In the genomic region with DNA sequence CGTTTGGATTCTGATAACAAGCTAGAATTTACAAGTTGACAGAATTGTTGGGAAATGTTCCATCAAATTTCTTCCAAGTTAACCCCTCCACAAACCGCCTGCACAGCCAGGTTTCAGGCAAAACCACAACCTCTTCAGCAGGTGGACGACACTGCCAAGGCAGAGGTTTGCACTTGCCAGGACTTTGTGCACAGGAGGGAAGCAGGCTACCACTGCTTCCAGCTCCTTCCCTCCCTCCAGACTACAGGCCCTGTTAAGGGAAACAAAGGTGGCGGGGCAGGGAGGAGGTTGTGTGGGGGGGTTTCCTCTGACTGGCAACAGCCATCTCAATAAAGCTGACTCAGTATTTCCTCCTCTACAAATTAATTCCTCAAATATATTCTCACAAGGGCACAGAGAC, we compare ENCODE assay signal across 11 cellular contexts. TPM values are rescaled to one million over a fixed set of nuclear protein-coding genes. Genes with fewer than 3 reads are reported as not detected.
DNase-seq lines count a peak whose midpoint lies in the region; ATAC-seq, FAIRE-seq and TF ChIP-seq lines count a peak whose summit lies in the region.
"Had no signal": no experiment of that assay in that cellular context is flagged by ENCODE, and none has a peak within 500 bp of the region (broad histone marks: within the 10 kb centered on the region; RNA-seq: fewer than 3 reads in every experiment).

No MANE protein-coding gene starts in this region.

- peaks cover 22% of the 10 kb centered on the region for H3K79me2 ChIP-seq in astrocyte (ENCODE audit: insufficient read depth, low read length)

- peak overlapping the region; percentile 8 for H3K9ac ChIP-seq in astrocyte (ENCODE audit: low read length)
- peak overlapping the region; percentile 44 for H3K9ac ChIP-seq in mesenchymal stem cell (ENCODE audit: low read length)

- FAIRE-seq in astrocyte (lab: Jason Lieb, UNC): no peak
- FAIRE-seq in urothelium cell line (lab: Jason Lieb, UNC): no peak

- H3K4me3 ChIP-seq in astrocyte (ENCODE audit: insufficient read depth, low read depth, low read length) (no peak overlapping the region), mesenchymal stem cell (ENCODE audit: insufficient read depth in 1 of 2, low read depth in 1 of 2, low read length in 2 of 2) (no peak overlapping the region), urinary bladder (ENCODE audit: low read depth, low read length) (no peak overlapping the region)

- H3K27me3 ChIP-seq in astrocyte (ENCODE audit: insufficient read depth, low read length) (no peaks in the 10 kb centered on the region), mesenchymal stem cell (ENCODE audit: control insufficient read depth in 1 of 2, insufficient read depth in 1 of 2, low read length in 2 of 2) (no peaks in the 10 kb centered on the region)

- 38% methylated on average over 2 of the region's 4 CpGs for WGBS in mesenchymal stem cell
- 29% methylated on average over 4 of the region's 4 CpGs for WGBS in urinary bladder

- H3K36me3 ChIP-seq in astrocyte (ENCODE audit: insufficient read depth, low read length) (no peaks in the 10 kb centered on the region), mesenchymal stem cell (ENCODE audit: control insufficient read depth in 1 of 2, insufficient read depth in 2 of 2, low read depth in 1 of 2, low read length in 2 of 2) (peaks cover 49 to 53% of the 10 kb centered on the region in 2 experiments), urinary bladder (ENCODE audit: insufficient read depth) (no peaks in the 10 kb centered on the region)

- no peak overlapping the region for H2BK5ac ChIP-seq in mesenchymal stem cell (ENCODE audit: low read depth, low read length, poor library complexity, severe bottlenecking)

- no peak overlapping the region for H2AFZ ChIP-seq in astrocyte (ENCODE audit: low read depth, low read length)
- H2AFZ ChIP-seq in mesenchymal stem cell (ENCODE audit: low read depth, low read length): no peak overlapping the region

- TF ChIP-seq CTCF in astrocyte (IDR thresholded peaks at IDR 0.05; ENCODE audit: insufficient read depth, low read depth, low read length): no peak

- no peak overlapping the region for H3K27ac Mint-ChIP-seq in astrocyte (ENCODE audit: unreplicated experiment)

- H3K9me3 Mint-ChIP-seq in astrocyte (ENCODE audit: unreplicated experiment): no peaks in the 10 kb centered on the region

- H3K18ac ChIP-seq in mesenchymal stem cell (ENCODE audit: low read depth in 1 of 2, low read length in 2 of 2): peak overlapping the region in 1 of 2 experiments; percentile 42

- H3K4me2 ChIP-seq in astrocyte (ENCODE audit: low read length): peak overlapping the region; percentile 6
- no peak overlapping the region for H3K4me2 ChIP-seq in mesenchymal stem cell (ENCODE audit: low read length, poor library complexity, severe bottlenecking)

- ATAC-seq in Right ventricle myocardium inferior (peak; percentile 40), HG02885 (IDR thresholded peaks at IDR 0.05; ENCODE audit: poor library complexity, unreplicated experiment) (no peak)
- ATAC-seq: HCT116 had no signal

- H3K14ac ChIP-seq in mesenchymal stem cell (ENCODE audit: low read length in 2 of 2): no peak overlapping the region

- H3K27me3 Mint-ChIP-seq in astrocyte (ENCODE audit: low read depth, unreplicated experiment): peaks cover 2% of the 10 kb centered on the region

- no peak overlapping the region for H2BK15ac ChIP-seq in mesenchymal stem cell (ENCODE audit: low read depth, poor library complexity, severe bottlenecking)

- H4K20me1 ChIP-seq in astrocyte (ENCODE audit: insufficient read depth, low read length): peaks cover 68% of the 10 kb centered on the region

- H2BK12ac ChIP-seq in mesenchymal stem cell (ENCODE audit: low read length in 2 of 2): no peak overlapping the region

- H3K4me1 ChIP-seq in astrocyte (ENCODE audit: insufficient read depth, low read length) (peaks cover 16% of the 10 kb centered on the region), mesenchymal stem cell (ENCODE audit: control insufficient read depth, insufficient read depth, low read depth, low read length) (peaks cover 14% of the 10 kb centered on the region), urinary bladder (ENCODE audit: insufficient read depth) (no peaks in the 10 kb centered on the region)

- DNase-seq in Right ventricle myocardium inferior (ENCODE audit: missing footprints): no peak
- no peak for DNase-seq in cardiac septum (ENCODE audit: low spot score)
- peak; percentile 10 for DNase-seq in astrocyte (ENCODE audit: low read depth)
- peak; percentile 40 for DNase-seq in mesenchymal stem cell
- DNase-seq in RKO (ENCODE audit: low spot score): no peak
- DNase-seq in urothelium cell line (ENCODE audit: low spot score): no peak

- intact Hi-C loops in Right ventricle myocardium inferior (cut with DNase I) (loop anchor here (5.0 kb wide), 1 partner anchor 42 kb away; a partner anchor contains a TSS), cardiac septum (cut with DNase I) (no loop called here)

- peaks cover 45% of the 10 kb centered on the region for H3K79me1 ChIP-seq in mesenchymal stem cell (replicated peaks; ENCODE audit: low read length, poor library complexity, severe bottlenecking)

- H3K36me3 Mint-ChIP-seq in astrocyte (ENCODE audit: low read depth, unreplicated experiment): peaks cover 18% of the 10 kb centered on the region

- H3K4me3 Mint-ChIP-seq in astrocyte (ENCODE audit: unreplicated experiment): no peak overlapping the region

- H3K4me1 Mint-ChIP-seq in astrocyte (ENCODE audit: low read depth, unreplicated experiment): peaks cover 14% of the 10 kb centered on the region

- no peak overlapping the region for H3K4ac ChIP-seq in mesenchymal stem cell (ENCODE audit: low read depth in 1 of 2, low read length in 2 of 2)

- H3K27ac ChIP-seq in astrocyte (ENCODE audit: low read depth, low read length) (no peak overlapping the region), mesenchymal stem cell (ENCODE audit: low read length, poor library complexity, severe bottlenecking) (no peak overlapping the region), urinary bladder (ENCODE audit: low read depth) (peak overlapping the region; percentile 27)
- H3K27ac ChIP-seq: C4-2B had no signal

- H4K8ac ChIP-seq in mesenchymal stem cell (ENCODE audit: low read length): no peak overlapping the region

- no peak overlapping the region for H4K91ac ChIP-seq in mesenchymal stem cell (ENCODE audit: low read length)

- no peaks in the 10 kb centered on the region for H3K9me3 ChIP-seq in astrocyte (ENCODE audit: insufficient read depth, low read depth, low read length)
- no peaks in the 10 kb centered on the region for H3K9me3 ChIP-seq in mesenchymal stem cell (ENCODE audit: control insufficient read depth, low read length)

- H2BK120ac ChIP-seq in mesenchymal stem cell (ENCODE audit: low read depth, low read length): no peak overlapping the region

- H2AK5ac ChIP-seq in mesenchymal stem cell (ENCODE audit: low read length, severe bottlenecking): no peak overlapping the region

- no peak overlapping the region for H3K23ac ChIP-seq in mesenchymal stem cell (ENCODE audit: low read length in 2 of 2)

RNA-seq across cellular contexts. Expression of a gene that starts 42.2 kb away (rescaled TPM):
- total RNA-seq in Right ventricle myocardium inferior: 12.2 TPM
- 11.3 TPM for total RNA-seq in cardiac septum
- 21.3 and 26.0 TPM in 2 replicates for total RNA-seq in astrocyte
- polyA plus RNA-seq in mesenchymal stem cell (2013, experiment 1 of 2): 43.1 TPM
- 41.2 TPM for polyA plus RNA-seq in mesenchymal stem cell (2013, experiment 2 of 2)
- 55.0 TPM for total RNA-seq in urinary bladder
- 31.6 TPM for polyA plus RNA-seq in urinary bladder

RNA-seq across cellular contexts. Expression of a gene that starts 57.0 kb away (rescaled TPM):
- not detected for total RNA-seq in Right ventricle myocardium inferior
- not detected for total RNA-seq in cardiac septum
- total RNA-seq in astrocyte: not detected in 2 replicates
- 0.01 TPM for polyA plus RNA-seq in mesenchymal stem cell (2013, experiment 1 of 2)
- polyA plus RNA-seq in mesenchymal stem cell (2013, experiment 2 of 2): 0.01 TPM
- total RNA-seq in urinary bladder: not detected
- not detected for polyA plus RNA-seq in urinary bladder
- total RNA-seq: SK-MEL-5 had no signal

Comparison
In these comparisons a context has a peak if more than half of its experiments do, and no peak if none do; other contexts are left out.
1. DNase-seq: peak in astrocyte (single experiment) and mesenchymal stem cell (single experiment); none in Right ventricle myocardium inferior (single experiment), cardiac septum (single experiment), RKO (single experiment) and urothelium cell line (single experiment).